ENCODE assay signal across 1 cellular context in genomic region chr7:122886357-122887081, GRCh38.
TF ChIP-seq lines count a peak whose summit lies in the region.

Gene CADPS2, minus strand, starts transcription at chr7:122886460. Its CDS starts 123 bp downstream, at chr7:122886337.

TF ChIP-seq in HEK293, 187 proteins besides CTCF, POLR2A, EP300 and RAD21 (continued from another document):
- TF ChIP-seq PATZ1 (tag by site-specific recombination; IDR thresholded peaks at IDR 0.05) (peak; percentile 89), IKZF3 (tag by site-specific recombination; IDR thresholded peaks at IDR 0.05) (peak; percentile 81), WT1 (tag by site-specific recombination; IDR thresholded peaks at IDR 0.05) (no peak), ZNF239 (tag by site-specific recombination; IDR thresholded peaks at IDR 0.05) (no peak), ZNF354C (tag by site-specific recombination; IDR thresholded peaks at IDR 0.05; ENCODE audit: borderline replicate concordance, low read depth) (no peak), ZNF266 (tag by site-specific recombination; IDR thresholded peaks at IDR 0.05; ENCODE audit: low read depth) (no peak), ZSCAN5A (tag by site-specific recombination; IDR thresholded peaks at IDR 0.05) (no peak), SCRT1 (tag by site-specific recombination; IDR thresholded peaks at IDR 0.05; ENCODE audit: borderline replicate concordance) (peak; percentile 91), ZNF248 (tag by site-specific recombination; IDR thresholded peaks at IDR 0.05) (no peak), SP2 (tag by site-specific recombination; IDR thresholded peaks at IDR 0.05) (peak; percentile 52), GFI1B (tag by site-specific recombination; IDR thresholded peaks at IDR 0.05) (no peak), ZEB2 (tag by site-specific recombination; IDR thresholded peaks at IDR 0.05) (no peak; the same call in 1 of the 2 replicates), ZNF37A (tag by site-specific recombination; IDR thresholded peaks at IDR 0.05) (no peak), ZNF518A (tag by site-specific recombination; conservative IDR thresholded peaks at IDR 0.05; ENCODE audit: low read depth) (0 out of 2 replicates have a peak, but pooled peaks have one; percentile 12), ZNF423 (tag by site-specific recombination; IDR thresholded peaks at IDR 0.05) (peak; percentile 55; the same call in 1 of the 2 replicates), HOXA7 (CRISPR knock-in tag; IDR thresholded peaks at IDR 0.05; ENCODE audit: borderline replicate concordance) (no peak), ZNF341 (tag by site-specific recombination; IDR thresholded peaks at IDR 0.05; ENCODE audit: low read depth) (peak; percentile 46; the same call in 1 of the 2 replicates)
